Comparison of ENCODE assay signal across 8 cellular contexts in genomic region chr16:2682209-2683021, GRCh38. TPM values are rescaled to one million over a fixed set of nuclear protein-coding genes. Genes with fewer than 3 reads are reported as not detected.
DNase-seq lines count a peak whose midpoint lies in the region; ATAC-seq, FAIRE-seq and TF ChIP-seq lines count a peak whose summit lies in the region.

Gene KCTD5 (plus strand): TSS chr16:2682523. CDS start chr16:2682549, 26 bp downstream.

- H3K27ac ChIP-seq in ascending aorta (peak within 1 kb of the TSS; percentile 54 to 69), right cardiac atrium (ENCODE audit: low read length) (peak within 1 kb of the TSS; percentile 95)

- peak; percentile 86 for DNase-seq in NCI-H2029 (lab: John Stamatoyannopoulos, UW)
- DNase-seq in T-helper 2 cell treated with Interferon-gamma antibody and Interleukin-4, amounts not matched to agents 5 μg/mL and 100 μg/mL, for 36 hours (ENCODE audit: low spot score), result peak; percentile 97
- DNase-seq in ascending aorta (ENCODE audit: low spot score in 2 of 2), result peak; percentile 76 to 98
- DNase-seq in right cardiac atrium, result peak; percentile 96 to 98 (median 98)
- peak; percentile 81 for DNase-seq in pulmonary artery endothelial cell (ENCODE audit: low read depth, low spot score)
- DNase-seq in urothelium cell line (ENCODE audit: low spot score), result peak; percentile 96

- H3K36me3 Mint-ChIP-seq in T-helper 2 cell treated with Interferon-gamma antibody and Interleukin-4, amounts not matched to agents 5 μg/mL and 100 μg/mL, for 36 hours (ENCODE audit: low read depth), result peaks cover 11% of the 10 kb centered on the region

- no peaks in the 10 kb centered on the region for H3K9me3 Mint-ChIP-seq in T-helper 2 cell treated with Interferon-gamma antibody and Interleukin-4, amounts not matched to agents 5 μg/mL and 100 μg/mL, for 36 hours

- TF ChIP-seq CTCF in ascending aorta (IDR thresholded peaks at IDR 0.05), result no peak

- peaks cover 7 to 19% of the 10 kb centered on the region in 2 donors for H3K4me1 ChIP-seq in ascending aorta
- no peaks in the 10 kb centered on the region for H3K4me1 ChIP-seq in right cardiac atrium (ENCODE audit: control insufficient read depth, insufficient read depth, low read length)

- under 1% methylated on average over 73 of the region's 73 CpGs for WGBS in right cardiac atrium

- no peaks in the 10 kb centered on the region for H3K27me3 Mint-ChIP-seq in T-helper 2 cell treated with Interferon-gamma antibody and Interleukin-4, amounts not matched to agents 5 μg/mL and 100 μg/mL, for 36 hours (ENCODE audit: low read depth)

- no peaks in the 10 kb centered on the region for H3K9me3 ChIP-seq in ascending aorta
- no peaks in the 10 kb centered on the region for H3K9me3 ChIP-seq in right cardiac atrium (ENCODE audit: control insufficient read depth, low read length)

- no peaks in the 10 kb centered on the region for H3K36me3 ChIP-seq in ascending aorta

- ATAC-seq in HG02943 (IDR thresholded peaks at IDR 0.05; ENCODE audit: low read depth, unreplicated experiment) (peak; percentile 60), right cardiac atrium (peak; percentile 95 to 96)

- FAIRE-seq in urothelium cell line (lab: Jason Lieb, UNC), result no peak

- peak; percentile 95 for TF ChIP-seq POLR2A in GM15510 (IDR thresholded peaks at IDR 0.05; ENCODE audit: borderline replicate concordance, extremely low read depth, insufficient read length)

- no peaks in the 10 kb centered on the region for H3K27me3 ChIP-seq in ascending aorta
- no peaks in the 10 kb centered on the region for H3K27me3 ChIP-seq in right cardiac atrium (ENCODE audit: control insufficient read depth, insufficient read depth)

- intact Hi-C loops in ascending aorta (cut with DNase I), result loop anchor here (1.0 to 2.0 kb wide), 2 partner anchors 9 to 38 kb away; partner anchors contain the start of gene PRSS27
- intact Hi-C loops in right cardiac atrium (cut with DNase I), result no loop called here

- peaks cover 18% of the 10 kb centered on the region for H3K4me1 Mint-ChIP-seq in T-helper 2 cell treated with Interferon-gamma antibody and Interleukin-4, amounts not matched to agents 5 μg/mL and 100 μg/mL, for 36 hours (ENCODE audit: low read depth)

- H3K4me3 ChIP-seq in ascending aorta (peak within 1 kb of the TSS; percentile 89 to 93), right cardiac atrium (ENCODE audit: low read length) (peak within 1 kb of the TSS; percentile 95)

- peak within 1 kb of the TSS; percentile 100 for H3K4me3 Mint-ChIP-seq in T-helper 2 cell treated with Interferon-gamma antibody and Interleukin-4, amounts not matched to agents 5 μg/mL and 100 μg/mL, for 36 hours

- H3K27ac Mint-ChIP-seq in T-helper 2 cell treated with Interferon-gamma antibody and Interleukin-4, amounts not matched to agents 5 μg/mL and 100 μg/mL, for 36 hours, result peak within 1 kb of the TSS; percentile 97

RNA-seq across cellular contexts. Expression of gene KCTD5, which starts in this region (rescaled TPM):
- total RNA-seq in ascending aorta, result 10.5 TPM
- 10 to 100 TPM; 10.6 to 13.7 (median 12.0) TPM for total RNA-seq in right cardiac atrium
- polyA plus RNA-seq in right cardiac atrium, result 11.1 TPM
- 26.0 and 27.2 TPM in 2 replicates for total RNA-seq in pulmonary artery endothelial cell

Comparison
In these comparisons a context has a peak if more than half of its experiments do, and no peak if none do; other contexts are left out.
1. Peak in every context shown above with its lines: DNase-seq, ATAC-seq, H3K4me3 ChIP-seq and H3K27ac ChIP-seq.